Comparison of ENCODE assay signal across 8 cellular contexts in the genomic region with DNA sequence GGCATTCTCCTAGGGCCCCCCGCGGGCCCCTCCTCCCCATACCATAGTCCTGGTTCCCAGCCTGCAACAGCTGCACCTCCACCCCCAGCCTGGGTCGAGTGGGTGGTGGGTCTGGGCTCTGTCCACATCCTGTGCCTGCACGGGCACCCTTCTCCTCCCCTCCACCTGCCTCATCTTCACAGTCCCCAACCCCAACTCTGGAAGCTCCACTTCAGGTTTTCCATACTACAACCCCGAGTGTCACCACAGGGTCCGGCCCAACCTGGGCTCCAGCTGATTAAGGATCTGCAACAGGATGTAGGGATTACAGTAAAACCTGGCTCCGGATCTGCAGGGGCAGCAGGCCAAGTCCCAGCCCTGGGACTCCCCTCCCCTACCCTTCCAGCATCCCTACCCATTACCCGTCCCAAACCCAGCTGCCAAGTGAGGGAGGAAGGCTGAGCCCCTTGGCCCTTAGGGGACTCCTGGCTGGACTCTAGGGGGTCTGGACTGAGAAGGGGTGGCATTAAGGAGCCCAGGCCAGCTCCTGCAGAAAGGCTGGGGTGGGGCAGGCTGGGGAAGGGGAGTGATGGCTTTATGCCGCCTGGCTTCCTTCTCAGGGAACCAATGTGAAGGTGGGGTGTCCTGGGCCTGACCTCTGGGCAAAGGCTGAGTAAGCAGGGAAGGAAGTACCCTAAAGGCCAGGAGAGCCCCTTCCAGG.
DNase-seq lines count a peak whose midpoint lies in the region; ATAC-seq and TF ChIP-seq lines count a peak whose summit lies in the region.

No MANE protein-coding gene starts in this region.

- H3K9me3 Mint-ChIP-seq in activated CD4-positive, alpha-beta memory T cell treated with anti-CD3 and anti-CD28 coated beads for 36 hours, result no peaks in the 10 kb centered on the region
- H3K9me3 Mint-ChIP-seq in activated CD4-positive, alpha-beta memory T cell treated with anti-CD3 and anti-CD28 coated beads, Interleukin-2, amount 10 ng/mL, durations not matched to agents 7 days and 5 days, result no peaks in the 10 kb centered on the region
- H3K9me3 Mint-ChIP-seq in osteocyte (ENCODE audit: unreplicated experiment), result no peaks in the 10 kb centered on the region

- no peaks in the 10 kb centered on the region for H3K36me3 Mint-ChIP-seq in activated CD4-positive, alpha-beta memory T cell treated with anti-CD3 and anti-CD28 coated beads for 36 hours
- no peaks in the 10 kb centered on the region for H3K36me3 Mint-ChIP-seq in activated CD4-positive, alpha-beta memory T cell treated with anti-CD3 and anti-CD28 coated beads, Interleukin-2, amount 10 ng/mL, durations not matched to agents 7 days and 5 days (ENCODE audit: low read depth)
- H3K36me3 Mint-ChIP-seq in osteocyte (ENCODE audit: unreplicated experiment), result no peaks in the 10 kb centered on the region

- no peak for TF ChIP-seq CTCF in osteocyte (IDR thresholded peaks at IDR 0.05)

- H3K4me3 Mint-ChIP-seq in activated CD4-positive, alpha-beta memory T cell treated with anti-CD3 and anti-CD28 coated beads for 36 hours, result no peak overlapping the region
- no peak overlapping the region for H3K4me3 Mint-ChIP-seq in activated CD4-positive, alpha-beta memory T cell treated with anti-CD3 and anti-CD28 coated beads, Interleukin-2, amount 10 ng/mL, durations not matched to agents 7 days and 5 days
- no peak overlapping the region for H3K4me3 Mint-ChIP-seq in osteocyte (ENCODE audit: unreplicated experiment)

- no peaks in the 10 kb centered on the region for H3K27me3 Mint-ChIP-seq in activated CD4-positive, alpha-beta memory T cell treated with anti-CD3 and anti-CD28 coated beads for 36 hours
- H3K27me3 Mint-ChIP-seq in activated CD4-positive, alpha-beta memory T cell treated with anti-CD3 and anti-CD28 coated beads, Interleukin-2, amount 10 ng/mL, durations not matched to agents 7 days and 5 days, result no peaks in the 10 kb centered on the region
- H3K27me3 Mint-ChIP-seq in osteocyte (ENCODE audit: unreplicated experiment), result no peaks in the 10 kb centered on the region

- ATAC-seq in GM21360 (IDR thresholded peaks at IDR 0.05; ENCODE audit: unreplicated experiment), result no peak

- DNase-seq in activated CD4-positive, alpha-beta memory T cell treated with anti-CD3 and anti-CD28 coated beads for 36 hours, result peak; percentile 21
- DNase-seq in activated CD4-positive, alpha-beta memory T cell treated with anti-CD3 and anti-CD28 coated beads, Interleukin-2, amount 10 ng/mL, durations not matched to agents 7 days and 5 days, result no peak
- DNase-seq in NCI-H460 (ENCODE audit: extremely low read depth, low read depth), result peak; percentile 11
- DNase-seq in dermis microvascular lymphatic vessel endothelial cell (ENCODE audit: low read depth in 2 of 2), result peak; percentile 53 to 61
- DNase-seq in pulmonary artery endothelial cell (ENCODE audit: low read depth, low spot score), result peak; percentile 26
- no peak for DNase-seq in NK-92 treated with Interleukin-12 subunit alpha and Interleukin-12 subunit beta, amount 100 ng/mL, for 24 hours (lab: John Stamatoyannopoulos, UW)
- no peak for DNase-seq in osteocyte (ENCODE audit: extremely low spot score, unreplicated experiment)

- intact Hi-C loops in activated CD4-positive, alpha-beta memory T cell treated with anti-CD3 and anti-CD28 coated beads for 36 hours (cut with micrococcal nuclease), result no loop called here

- CTCF ChIA-PET in activated CD4-positive, alpha-beta memory T cell treated with anti-CD3 and anti-CD28 coated beads for 36 hours (lab: Charles Lee), result no interaction called here
- CTCF ChIA-PET in activated CD4-positive, alpha-beta memory T cell treated with anti-CD3 and anti-CD28 coated beads, Interleukin-2, amount 10 ng/mL, durations not matched to agents 7 days and 5 days (lab: Charles Lee), result no interaction called here

- H3K4me1 Mint-ChIP-seq in activated CD4-positive, alpha-beta memory T cell treated with anti-CD3 and anti-CD28 coated beads for 36 hours (ENCODE audit: low read depth), result peaks cover 2% of the 10 kb centered on the region
- no peaks in the 10 kb centered on the region for H3K4me1 Mint-ChIP-seq in activated CD4-positive, alpha-beta memory T cell treated with anti-CD3 and anti-CD28 coated beads, Interleukin-2, amount 10 ng/mL, durations not matched to agents 7 days and 5 days
- peaks cover 17% of the 10 kb centered on the region for H3K4me1 Mint-ChIP-seq in osteocyte (ENCODE audit: unreplicated experiment)

- POLR2A ChIA-PET in activated CD4-positive, alpha-beta memory T cell treated with anti-CD3 and anti-CD28 coated beads for 36 hours (lab: Charles Lee), result no interaction called here
- POLR2A ChIA-PET in activated CD4-positive, alpha-beta memory T cell treated with anti-CD3 and anti-CD28 coated beads, Interleukin-2, amount 10 ng/mL, durations not matched to agents 7 days and 5 days (lab: Charles Lee), result no interaction called here

- H3K27ac Mint-ChIP-seq in activated CD4-positive, alpha-beta memory T cell treated with anti-CD3 and anti-CD28 coated beads for 36 hours, result no peak overlapping the region
- H3K27ac Mint-ChIP-seq in activated CD4-positive, alpha-beta memory T cell treated with anti-CD3 and anti-CD28 coated beads, Interleukin-2, amount 10 ng/mL, durations not matched to agents 7 days and 5 days, result no peak overlapping the region
- no peak overlapping the region for H3K27ac Mint-ChIP-seq in osteocyte (ENCODE audit: unreplicated experiment)

Comparison
In these comparisons a context has a peak if more than half of its experiments do, and no peak if none do; other contexts are left out.
1. DNase-seq: peak in activated CD4-positive, alpha-beta memory T cell treated with anti-CD3 and anti-CD28 coated beads for 36 hours (single experiment), NCI-H460 (single experiment), dermis microvascular lymphatic vessel endothelial cell (2 of 2) and pulmonary artery endothelial cell (single experiment); none in activated CD4-positive, alpha-beta memory T cell treated with anti-CD3 and anti-CD28 coated beads, Interleukin-2, amount 10 ng/mL, durations not matched to agents 7 days and 5 days (single experiment), NK-92 treated with Interleukin-12 subunit alpha and Interleukin-12 subunit beta, amount 100 ng/mL, for 24 hours (single experiment) and osteocyte (single experiment).